ENCODE assay signal across 1 cellular context in genomic region chr3:186871403-186871924, GRCh38.
TF ChIP-seq lines count a peak whose summit lies in the region.

No MANE protein-coding gene starts in this region.

TF ChIP-seq in K562, 482 proteins besides CTCF, POLR2A, EP300 and RAD21 (continued from another document and continues in another):
- TF ChIP-seq RFX7 (CRISPR knock-in tag; IDR thresholded peaks at IDR 0.05) (no peak), MNT (conservative IDR thresholded peaks at IDR 0.05) (peak in 1 of 2 experiments; percentile 31; a peak in 1 of 4 replicates), VEZF1 (CRISPR knock-in tag; IDR thresholded peaks at IDR 0.05) (no peak), HMBOX1 (IDR thresholded peaks at IDR 0.05) (peak; percentile 17; the same call in 1 of the 2 replicates), MCM2 (IDR thresholded peaks at IDR 0.05; ENCODE audit: low read depth) (no peak), ETS2 (tag; IDR thresholded peaks at IDR 0.05; ENCODE audit: borderline replicate concordance, poor library complexity, severe bottlenecking) (no peak), RBM22 (IDR thresholded peaks at IDR 0.05; ENCODE audit: low read depth, low read length, poor library complexity, severe bottlenecking) (no peak), TSC22D4 (tag; IDR thresholded peaks at IDR 0.05) (no peak), KHSRP (IDR thresholded peaks at IDR 0.05) (no peak), MLLT1 (IDR thresholded peaks at IDR 0.05) (0 out of 4 replicates have a peak, but pooled peaks of 1 of the 2 experiments have one; percentile 17), BRF2 (IDR thresholded peaks at IDR 0.05; ENCODE audit: borderline replicate concordance, insufficient read depth, insufficient read length) (no peak), HNRNPUL1 (IDR thresholded peaks at IDR 0.05; ENCODE audit: low read length) (no peak), ZNF740 (CRISPR knock-in tag; IDR thresholded peaks at IDR 0.05) (no peak), ZNF740 (tag; IDR thresholded peaks at IDR 0.05) (no peak), TAF15 (IDR thresholded peaks at IDR 0.05; ENCODE audit: low read depth, low read length) (no peak), ZNF408 (CRISPR knock-in tag; IDR thresholded peaks at IDR 0.05; ENCODE audit: low read depth) (no peak), JUNB (CRISPR knock-in tag; conservative IDR thresholded peaks at IDR 0.05) (no peak), SFPQ (IDR thresholded peaks at IDR 0.05; ENCODE audit: low read depth, low read length) (no peak), PHB (CRISPR knock-in tag; IDR thresholded peaks at IDR 0.05) (no peak), NUFIP1 (IDR thresholded peaks at IDR 0.05; ENCODE audit: partially characterized antibody) (no peak), PYGO2 (tag; IDR thresholded peaks at IDR 0.05) (no peak), EWSR1 (IDR thresholded peaks at IDR 0.05; ENCODE audit: borderline replicate concordance, low read depth, partially characterized antibody) (no peak), ESRRB (CRISPR knock-in tag; IDR thresholded peaks at IDR 0.05; ENCODE audit: borderline replicate concordance) (no peak), ARNT (IDR thresholded peaks at IDR 0.05) (peak; percentile 71 to 74; a peak in 2 of 4 replicates), NFE2L1 (tag; IDR thresholded peaks at IDR 0.05; ENCODE audit: borderline replicate concordance, low read depth) (no peak), HLTF (IDR thresholded peaks at IDR 0.05) (no peak), ZNF766 (CRISPR knock-in tag; conservative IDR thresholded peaks at IDR 0.05) (no peak), UBTF (IDR thresholded peaks at IDR 0.05; ENCODE audit: borderline replicate concordance in 1 of 2, low read depth in 2 of 2, low read length in 2 of 2) (0 out of 4 replicates have a peak, but pooled peaks of 1 of the 2 experiments have one; percentile 43), SRF (CRISPR knock-in tag; IDR thresholded peaks at IDR 0.05) (no peak), ZNF41 (CRISPR knock-in tag; conservative IDR thresholded peaks at IDR 0.05) (no peak), ZNF217 (CRISPR knock-in tag; IDR thresholded peaks at IDR 0.05) (no peak), MITF (IDR thresholded peaks at IDR 0.05) (no peak), TFAP4 (CRISPR knock-in tag; IDR thresholded peaks at IDR 0.05; ENCODE audit: borderline replicate concordance) (no peak), DIDO1 (tag; IDR thresholded peaks at IDR 0.05; ENCODE audit: low read depth) (peak; percentile 49; the same call in 1 of the 2 replicates), FOXP4 (CRISPR knock-in tag; IDR thresholded peaks at IDR 0.05; ENCODE audit: borderline replicate concordance) (no peak), SETDB1 (IDR thresholded peaks at IDR 0.05; ENCODE audit: low read length) (no peak), IRF9 (tag; IDR thresholded peaks at IDR 0.05) (no peak), ZNF79 (CRISPR knock-in tag; IDR thresholded peaks at IDR 0.05; ENCODE audit: low read depth) (no peak), L3MBTL2 (IDR thresholded peaks at IDR 0.05) (peak; percentile 24; the same call in 1 of the 2 replicates), HSF4 (CRISPR knock-in tag; IDR thresholded peaks at IDR 0.05; ENCODE audit: borderline replicate concordance) (no peak), ATF1 (CRISPR knock-in tag; IDR thresholded peaks at IDR 0.05) (no peak), ATF1 (tag; IDR thresholded peaks at IDR 0.05) (peak; percentile 36; the same call in 1 of the 2 replicates), POLR3A (IDR thresholded peaks at IDR 0.05; ENCODE audit: borderline replicate concordance, extremely low read depth, insufficient read depth, insufficient read length) (no peak)
